1 cellular context compared by ENCODE assay signal in the genomic region with DNA sequence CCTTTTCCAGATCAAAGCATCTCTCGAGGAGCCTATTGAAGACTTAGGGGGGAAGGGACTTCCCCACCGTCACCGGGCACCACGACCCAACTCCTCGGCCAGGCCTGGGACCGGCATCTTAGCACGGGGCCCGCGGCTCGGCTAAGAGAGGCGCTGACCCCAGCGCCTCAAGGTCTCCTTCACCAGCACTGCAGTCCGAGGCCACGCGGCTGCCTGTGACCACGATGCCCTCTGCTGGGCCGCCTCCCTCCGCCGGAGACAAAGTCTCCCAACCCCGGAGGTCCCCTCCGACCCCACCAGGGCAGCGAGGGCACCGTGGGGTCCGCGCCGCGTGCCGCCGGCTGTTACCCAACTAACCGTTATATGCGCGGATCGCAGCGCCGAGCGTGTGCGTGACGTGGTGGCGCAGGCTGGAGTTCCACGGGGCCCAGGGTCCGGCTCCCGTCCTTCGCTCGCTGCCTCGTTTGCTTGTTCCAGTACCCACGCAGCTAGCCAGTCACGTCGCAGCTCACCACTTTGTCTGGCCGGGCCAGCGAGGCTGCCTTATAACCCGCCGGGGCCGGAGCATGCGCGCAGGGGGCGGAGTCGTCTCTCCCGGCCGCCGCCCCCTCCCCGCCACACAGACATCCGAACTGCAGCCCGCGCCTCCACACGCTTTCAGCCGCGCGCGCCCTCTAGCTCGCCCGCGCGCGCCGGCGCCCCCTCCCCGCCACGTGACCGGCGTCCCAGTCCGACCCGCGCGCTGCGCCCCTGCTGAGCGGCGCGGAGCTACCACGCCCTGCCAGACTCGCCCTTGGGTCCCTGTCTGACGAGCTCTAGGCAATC.
TF ChIP-seq lines count a peak whose summit lies in the region.

A gene with protein sequence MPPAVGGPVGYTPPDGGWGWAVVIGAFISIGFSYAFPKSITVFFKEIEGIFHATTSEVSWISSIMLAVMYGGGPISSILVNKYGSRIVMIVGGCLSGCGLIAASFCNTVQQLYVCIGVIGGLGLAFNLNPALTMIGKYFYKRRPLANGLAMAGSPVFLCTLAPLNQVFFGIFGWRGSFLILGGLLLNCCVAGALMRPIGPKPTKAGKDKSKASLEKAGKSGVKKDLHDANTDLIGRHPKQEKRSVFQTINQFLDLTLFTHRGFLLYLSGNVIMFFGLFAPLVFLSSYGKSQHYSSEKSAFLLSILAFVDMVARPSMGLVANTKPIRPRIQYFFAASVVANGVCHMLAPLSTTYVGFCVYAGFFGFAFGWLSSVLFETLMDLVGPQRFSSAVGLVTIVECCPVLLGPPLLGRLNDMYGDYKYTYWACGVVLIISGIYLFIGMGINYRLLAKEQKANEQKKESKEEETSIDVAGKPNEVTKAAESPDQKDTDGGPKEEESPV (minus strand): TSS at position 519 of the 825 bp plus-strand sequence. CDS start 26,888 bp downstream, outside the sequence.

TF ChIP-seq in K562, 482 proteins besides CTCF, POLR2A, EP300 and RAD21 (continued from another document and continues in another):
- TF ChIP-seq, protein P1, sequence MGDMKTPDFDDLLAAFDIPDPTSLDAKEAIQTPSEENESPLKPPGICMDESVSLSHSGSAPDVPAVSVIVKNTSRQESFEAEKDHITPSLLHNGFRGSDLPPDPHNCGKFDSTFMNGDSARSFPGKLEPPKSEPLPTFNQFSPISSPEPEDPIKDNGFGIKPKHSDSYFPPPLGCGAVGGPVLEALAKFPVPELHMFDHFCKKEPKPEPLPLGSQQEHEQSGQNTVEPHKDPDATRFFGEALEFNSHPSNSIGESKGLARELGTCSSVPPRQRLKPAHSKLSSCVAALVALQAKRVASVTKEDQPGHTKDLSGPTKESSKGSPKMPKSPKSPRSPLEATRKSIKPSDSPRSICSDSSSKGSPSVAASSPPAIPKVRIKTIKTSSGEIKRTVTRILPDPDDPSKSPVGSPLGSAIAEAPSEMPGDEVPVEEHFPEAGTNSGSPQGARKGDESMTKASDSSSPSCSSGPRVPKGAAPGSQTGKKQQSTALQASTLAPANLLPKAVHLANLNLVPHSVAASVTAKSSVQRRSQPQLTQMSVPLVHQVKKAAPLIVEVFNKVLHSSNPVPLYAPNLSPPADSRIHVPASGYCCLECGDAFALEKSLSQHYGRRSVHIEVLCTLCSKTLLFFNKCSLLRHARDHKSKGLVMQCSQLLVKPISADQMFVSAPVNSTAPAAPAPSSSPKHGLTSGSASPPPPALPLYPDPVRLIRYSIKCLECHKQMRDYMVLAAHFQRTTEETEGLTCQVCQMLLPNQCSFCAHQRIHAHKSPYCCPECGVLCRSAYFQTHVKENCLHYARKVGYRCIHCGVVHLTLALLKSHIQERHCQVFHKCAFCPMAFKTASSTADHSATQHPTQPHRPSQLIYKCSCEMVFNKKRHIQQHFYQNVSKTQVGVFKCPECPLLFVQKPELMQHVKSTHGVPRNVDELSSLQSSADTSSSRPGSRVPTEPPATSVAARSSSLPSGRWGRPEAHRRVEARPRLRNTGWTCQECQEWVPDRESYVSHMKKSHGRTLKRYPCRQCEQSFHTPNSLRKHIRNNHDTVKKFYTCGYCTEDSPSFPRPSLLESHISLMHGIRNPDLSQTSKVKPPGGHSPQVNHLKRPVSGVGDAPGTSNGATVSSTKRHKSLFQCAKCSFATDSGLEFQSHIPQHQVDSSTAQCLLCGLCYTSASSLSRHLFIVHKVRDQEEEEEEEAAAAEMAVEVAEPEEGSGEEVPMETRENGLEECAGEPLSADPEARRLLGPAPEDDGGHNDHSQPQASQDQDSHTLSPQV (IDR thresholded peaks at IDR 0.05) = peak; percentile 88
- TF ChIP-seq, protein P2, sequence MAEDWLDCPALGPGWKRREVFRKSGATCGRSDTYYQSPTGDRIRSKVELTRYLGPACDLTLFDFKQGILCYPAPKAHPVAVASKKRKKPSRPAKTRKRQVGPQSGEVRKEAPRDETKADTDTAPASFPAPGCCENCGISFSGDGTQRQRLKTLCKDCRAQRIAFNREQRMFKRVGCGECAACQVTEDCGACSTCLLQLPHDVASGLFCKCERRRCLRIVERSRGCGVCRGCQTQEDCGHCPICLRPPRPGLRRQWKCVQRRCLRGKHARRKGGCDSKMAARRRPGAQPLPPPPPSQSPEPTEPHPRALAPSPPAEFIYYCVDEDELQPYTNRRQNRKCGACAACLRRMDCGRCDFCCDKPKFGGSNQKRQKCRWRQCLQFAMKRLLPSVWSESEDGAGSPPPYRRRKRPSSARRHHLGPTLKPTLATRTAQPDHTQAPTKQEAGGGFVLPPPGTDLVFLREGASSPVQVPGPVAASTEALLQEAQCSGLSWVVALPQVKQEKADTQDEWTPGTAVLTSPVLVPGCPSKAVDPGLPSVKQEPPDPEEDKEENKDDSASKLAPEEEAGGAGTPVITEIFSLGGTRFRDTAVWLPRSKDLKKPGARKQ (CRISPR knock-in tag; IDR thresholded peaks at IDR 0.05) = no peak
- TF ChIP-seq TBP (optimal IDR thresholded peaks at IDR 0.05; ENCODE audit: low read depth, low read length) = peak; percentile 99
- TF ChIP-seq PHB2 (IDR thresholded peaks at IDR 0.05; ENCODE audit: low read depth) = no peak
- peak; percentile 87 for TF ChIP-seq KLF13 (tag; IDR thresholded peaks at IDR 0.05; ENCODE audit: borderline replicate concordance, low read depth)
- TF ChIP-seq ZNF696 (CRISPR knock-in tag; conservative IDR thresholded peaks at IDR 0.05) = no peak
- TF ChIP-seq ZNF174 (CRISPR knock-in tag; IDR thresholded peaks at IDR 0.05) = no peak
- no peak for TF ChIP-seq SRSF9 (IDR thresholded peaks at IDR 0.05; ENCODE audit: borderline replicate concordance, low read depth, low read length)
- no peak for TF ChIP-seq THRAP3 (IDR thresholded peaks at IDR 0.05; ENCODE audit: borderline replicate concordance)
- TF ChIP-seq, protein P3, sequence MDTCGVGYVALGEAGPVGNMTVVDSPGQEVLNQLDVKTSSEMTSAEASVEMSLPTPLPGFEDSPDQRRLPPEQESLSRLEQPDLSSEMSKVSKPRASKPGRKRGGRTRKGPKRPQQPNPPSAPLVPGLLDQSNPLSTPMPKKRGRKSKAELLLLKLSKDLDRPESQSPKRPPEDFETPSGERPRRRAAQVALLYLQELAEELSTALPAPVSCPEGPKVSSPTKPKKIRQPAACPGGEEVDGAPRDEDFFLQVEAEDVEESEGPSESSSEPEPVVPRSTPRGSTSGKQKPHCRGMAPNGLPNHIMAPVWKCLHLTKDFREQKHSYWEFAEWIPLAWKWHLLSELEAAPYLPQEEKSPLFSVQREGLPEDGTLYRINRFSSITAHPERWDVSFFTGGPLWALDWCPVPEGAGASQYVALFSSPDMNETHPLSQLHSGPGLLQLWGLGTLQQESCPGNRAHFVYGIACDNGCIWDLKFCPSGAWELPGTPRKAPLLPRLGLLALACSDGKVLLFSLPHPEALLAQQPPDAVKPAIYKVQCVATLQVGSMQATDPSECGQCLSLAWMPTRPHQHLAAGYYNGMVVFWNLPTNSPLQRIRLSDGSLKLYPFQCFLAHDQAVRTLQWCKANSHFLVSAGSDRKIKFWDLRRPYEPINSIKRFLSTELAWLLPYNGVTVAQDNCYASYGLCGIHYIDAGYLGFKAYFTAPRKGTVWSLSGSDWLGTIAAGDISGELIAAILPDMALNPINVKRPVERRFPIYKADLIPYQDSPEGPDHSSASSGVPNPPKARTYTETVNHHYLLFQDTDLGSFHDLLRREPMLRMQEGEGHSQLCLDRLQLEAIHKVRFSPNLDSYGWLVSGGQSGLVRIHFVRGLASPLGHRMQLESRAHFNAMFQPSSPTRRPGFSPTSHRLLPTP (IDR thresholded peaks at IDR 0.05; ENCODE audit: borderline replicate concordance, extremely low read depth, insufficient read length) = no peak
- TF ChIP-seq ZNF12 (CRISPR knock-in tag; IDR thresholded peaks at IDR 0.05) = 0 out of 2 replicates have a peak, but pooled peaks have one; percentile 48
- TF ChIP-seq, protein P4, sequence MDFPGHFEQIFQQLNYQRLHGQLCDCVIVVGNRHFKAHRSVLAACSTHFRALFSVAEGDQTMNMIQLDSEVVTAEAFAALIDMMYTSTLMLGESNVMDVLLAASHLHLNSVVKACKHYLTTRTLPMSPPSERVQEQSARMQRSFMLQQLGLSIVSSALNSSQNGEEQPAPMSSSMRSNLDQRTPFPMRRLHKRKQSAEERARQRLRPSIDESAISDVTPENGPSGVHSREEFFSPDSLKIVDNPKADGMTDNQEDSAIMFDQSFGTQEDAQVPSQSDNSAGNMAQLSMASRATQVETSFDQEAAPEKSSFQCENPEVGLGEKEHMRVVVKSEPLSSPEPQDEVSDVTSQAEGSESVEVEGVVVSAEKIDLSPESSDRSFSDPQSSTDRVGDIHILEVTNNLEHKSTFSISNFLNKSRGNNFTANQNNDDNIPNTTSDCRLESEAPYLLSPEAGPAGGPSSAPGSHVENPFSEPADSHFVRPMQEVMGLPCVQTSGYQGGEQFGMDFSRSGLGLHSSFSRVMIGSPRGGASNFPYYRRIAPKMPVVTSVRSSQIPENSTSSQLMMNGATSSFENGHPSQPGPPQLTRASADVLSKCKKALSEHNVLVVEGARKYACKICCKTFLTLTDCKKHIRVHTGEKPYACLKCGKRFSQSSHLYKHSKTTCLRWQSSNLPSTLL (IDR thresholded peaks at IDR 0.05) = no peak
- TF ChIP-seq ZNF57 (CRISPR knock-in tag; IDR thresholded peaks at IDR 0.05) = no peak
- TF ChIP-seq ZNF644 (tag; IDR thresholded peaks at IDR 0.05; ENCODE audit: low read depth) = 0 out of 2 replicates have a peak, but pooled peaks have one; percentile 48
- TF ChIP-seq NFXL1 (CRISPR knock-in tag; IDR thresholded peaks at IDR 0.05) = no peak
- peak; percentile 63 for TF ChIP-seq CHD4 (IDR thresholded peaks at IDR 0.05; ENCODE audit: insufficient read depth, insufficient replicate concordance, low read depth, low read length, poor library complexity, severe bottlenecking)
- TF ChIP-seq ETV5 (CRISPR knock-in tag; IDR thresholded peaks at IDR 0.05; ENCODE audit: low read depth) = 0 out of 2 replicates have a peak, but pooled peaks have one; percentile 24
- peak; percentile 99 for TF ChIP-seq KDM5B (IDR thresholded peaks at IDR 0.05; ENCODE audit: insufficient replicate concordance, low read depth, low read length)
- peak; percentile 98 for TF ChIP-seq EP400 (IDR thresholded peaks at IDR 0.05)
- peak; percentile 98 for TF ChIP-seq FOXK1 (CRISPR knock-in tag; IDR thresholded peaks at IDR 0.05; ENCODE audit: borderline replicate concordance)
- peak; percentile 35; the same call in 1 of the 2 replicates for TF ChIP-seq ZNF695 (CRISPR knock-in tag; IDR thresholded peaks at IDR 0.05)
- TF ChIP-seq ZNF143 (CRISPR knock-in tag; IDR thresholded peaks at IDR 0.05) = peak; percentile 61
- no peak; the same call in 1 of the 2 replicates for TF ChIP-seq IRF2 (CRISPR knock-in tag; IDR thresholded peaks at IDR 0.05)
- 0 out of 2 replicates have a peak, but pooled peaks have one; percentile 7 for TF ChIP-seq CAMTA2 (CRISPR knock-in tag; conservative IDR thresholded peaks at IDR 0.05)
- 0 out of 2 replicates have a peak, but pooled peaks have one; percentile 26 for TF ChIP-seq CBFA2T3 (IDR thresholded peaks at IDR 0.05)
- TF ChIP-seq, protein P5, sequence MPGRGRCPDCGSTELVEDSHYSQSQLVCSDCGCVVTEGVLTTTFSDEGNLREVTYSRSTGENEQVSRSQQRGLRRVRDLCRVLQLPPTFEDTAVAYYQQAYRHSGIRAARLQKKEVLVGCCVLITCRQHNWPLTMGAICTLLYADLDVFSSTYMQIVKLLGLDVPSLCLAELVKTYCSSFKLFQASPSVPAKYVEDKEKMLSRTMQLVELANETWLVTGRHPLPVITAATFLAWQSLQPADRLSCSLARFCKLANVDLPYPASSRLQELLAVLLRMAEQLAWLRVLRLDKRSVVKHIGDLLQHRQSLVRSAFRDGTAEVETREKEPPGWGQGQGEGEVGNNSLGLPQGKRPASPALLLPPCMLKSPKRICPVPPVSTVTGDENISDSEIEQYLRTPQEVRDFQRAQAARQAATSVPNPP (IDR thresholded peaks at IDR 0.05; ENCODE audit: borderline replicate concordance, insufficient read depth, insufficient read length) = no peak
- TF ChIP-seq, protein P6, sequence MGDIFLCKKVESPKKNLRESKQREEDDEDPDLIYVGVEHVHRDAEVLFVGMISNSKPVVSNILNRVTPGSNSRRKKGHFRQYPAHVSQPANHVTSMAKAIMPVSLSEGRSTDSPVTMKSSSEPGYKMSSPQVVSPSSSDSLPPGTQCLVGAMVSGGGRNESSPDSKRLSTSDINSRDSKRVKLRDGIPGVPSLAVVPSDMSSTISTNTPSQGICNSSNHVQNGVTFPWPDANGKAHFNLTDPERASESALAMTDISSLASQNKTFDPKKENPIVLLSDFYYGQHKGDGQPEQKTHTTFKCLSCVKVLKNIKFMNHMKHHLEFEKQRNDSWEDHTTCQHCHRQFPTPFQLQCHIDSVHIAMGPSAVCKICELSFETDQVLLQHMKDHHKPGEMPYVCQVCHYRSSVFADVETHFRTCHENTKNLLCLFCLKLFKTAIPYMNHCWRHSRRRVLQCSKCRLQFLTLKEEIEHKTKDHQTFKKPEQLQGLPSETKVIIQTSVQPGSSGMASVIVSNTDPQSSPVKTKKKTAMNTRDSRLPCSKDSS (IDR thresholded peaks at IDR 0.05; ENCODE audit: low read depth, partially characterized antibody) = no peak
- no peak for TF ChIP-seq HOXB6 (CRISPR knock-in tag; IDR thresholded peaks at IDR 0.05; ENCODE audit: borderline replicate concordance)
- no peak for TF ChIP-seq ZNF444 (CRISPR knock-in tag; IDR thresholded peaks at IDR 0.05)
- TF ChIP-seq LARP7 (IDR thresholded peaks at IDR 0.05) = peak; percentile 88; the same call in 1 of the 2 replicates
- TF ChIP-seq RFX1 (IDR thresholded peaks at IDR 0.05) = no peak
- TF ChIP-seq, protein P7, sequence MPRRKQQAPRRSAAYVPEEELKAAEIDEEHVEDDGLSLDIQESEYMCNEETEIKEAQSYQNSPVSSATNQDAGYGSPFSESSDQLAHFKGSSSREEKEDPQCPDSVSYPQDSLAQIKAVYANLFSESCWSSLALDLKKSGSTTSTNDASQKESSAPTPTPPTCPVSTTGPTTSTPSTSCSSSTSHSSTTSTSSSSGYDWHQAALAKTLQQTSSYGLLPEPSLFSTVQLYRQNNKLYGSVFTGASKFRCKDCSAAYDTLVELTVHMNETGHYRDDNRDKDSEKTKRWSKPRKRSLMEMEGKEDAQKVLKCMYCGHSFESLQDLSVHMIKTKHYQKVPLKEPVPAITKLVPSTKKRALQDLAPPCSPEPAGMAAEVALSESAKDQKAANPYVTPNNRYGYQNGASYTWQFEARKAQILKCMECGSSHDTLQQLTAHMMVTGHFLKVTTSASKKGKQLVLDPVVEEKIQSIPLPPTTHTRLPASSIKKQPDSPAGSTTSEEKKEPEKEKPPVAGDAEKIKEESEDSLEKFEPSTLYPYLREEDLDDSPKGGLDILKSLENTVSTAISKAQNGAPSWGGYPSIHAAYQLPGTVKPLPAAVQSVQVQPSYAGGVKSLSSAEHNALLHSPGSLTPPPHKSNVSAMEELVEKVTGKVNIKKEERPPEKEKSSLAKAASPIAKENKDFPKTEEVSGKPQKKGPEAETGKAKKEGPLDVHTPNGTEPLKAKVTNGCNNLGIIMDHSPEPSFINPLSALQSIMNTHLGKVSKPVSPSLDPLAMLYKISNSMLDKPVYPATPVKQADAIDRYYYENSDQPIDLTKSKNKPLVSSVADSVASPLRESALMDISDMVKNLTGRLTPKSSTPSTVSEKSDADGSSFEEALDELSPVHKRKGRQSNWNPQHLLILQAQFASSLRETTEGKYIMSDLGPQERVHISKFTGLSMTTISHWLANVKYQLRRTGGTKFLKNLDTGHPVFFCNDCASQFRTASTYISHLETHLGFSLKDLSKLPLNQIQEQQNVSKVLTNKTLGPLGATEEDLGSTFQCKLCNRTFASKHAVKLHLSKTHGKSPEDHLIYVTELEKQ (CRISPR knock-in tag; IDR thresholded peaks at IDR 0.05) = no peak
- TF ChIP-seq SRSF3 (IDR thresholded peaks at IDR 0.05; ENCODE audit: insufficient read depth, low read length) = no peak
